ENCODE assay signal across 12 cellular contexts in the genomic region with DNA sequence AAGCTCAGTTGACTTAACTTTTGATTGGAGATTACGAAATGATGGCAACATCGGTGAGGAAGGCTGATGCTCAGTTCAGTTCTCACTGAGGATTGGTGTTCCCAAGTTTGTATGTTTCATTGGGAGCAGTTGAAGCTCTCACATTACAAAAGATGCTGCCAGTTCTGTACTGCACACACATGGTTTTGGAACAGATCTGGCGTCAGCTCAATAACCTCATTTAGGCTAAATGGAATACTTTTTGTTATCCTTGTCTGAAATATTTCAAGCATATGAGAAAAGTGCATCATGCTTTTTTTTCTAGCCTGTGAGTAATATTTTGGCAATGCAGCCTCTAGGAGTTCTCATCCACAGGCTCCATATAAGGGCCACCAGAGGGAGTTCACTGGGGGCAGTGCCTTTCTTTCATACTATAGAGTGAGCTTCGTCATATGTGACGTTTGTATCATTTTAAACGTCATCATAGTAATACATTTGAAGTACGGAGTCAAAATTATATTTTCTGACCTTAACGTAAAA. TPM values are rescaled to one million over a fixed set of nuclear protein-coding genes. Genes with fewer than 3 reads are reported as not detected.
DNase-seq lines count a peak whose midpoint lies in the region; ATAC-seq and TF ChIP-seq lines count a peak whose summit lies in the region.
"Had no signal": no experiment of that assay in that cellular context is flagged by ENCODE, and none has a peak within 500 bp of the region (broad histone marks: within the 10 kb centered on the region; RNA-seq: fewer than 3 reads in every experiment).

No MANE protein-coding gene starts in this region.

- no peaks in the 10 kb centered on the region for H3K36me3 Mint-ChIP-seq in osteocyte (ENCODE audit: unreplicated experiment)

- DNase-seq in Daoy (ENCODE audit: low read depth) (peak; percentile 33), RKO (ENCODE audit: low spot score) (peak; percentile 86), fibroblast of pulmonary artery (ENCODE audit: low read depth) (peak; percentile 93), osteocyte (ENCODE audit: extremely low spot score, unreplicated experiment) (no peak), NCI-H1417 (lab: John Stamatoyannopoulos, UW) (no peak), germinal center (ENCODE audit: low spot score) (no peak)
- DNase-seq in stimulated activated CD4-positive, alpha-beta T cell treated with anti-CD3 and anti-CD28 coated beads, Interleukin-4, amount 100 ng/mL, for 24 hours, result no peak
- DNase-seq: activated naive CD4-positive, alpha-beta T cell; DMS79; NCI-H2171 treated with DMSO at 0.1 percent for 48 hours; posterior cingulate gyrus had no signal

- TF ChIP-seq CTCF in fibroblast of pulmonary artery (IDR thresholded peaks at IDR 0.05; ENCODE audit: low read length, missing control alignments), result peak; percentile 45
- TF ChIP-seq CTCF in osteocyte (IDR thresholded peaks at IDR 0.05), result peak; percentile 45

- no peak overlapping the region for H3K4me3 Mint-ChIP-seq in osteocyte (ENCODE audit: unreplicated experiment)

- no peaks in the 10 kb centered on the region for H3K9me3 Mint-ChIP-seq in osteocyte (ENCODE audit: unreplicated experiment)

- peak overlapping the region; percentile 13 for H3K27ac Mint-ChIP-seq in osteocyte (ENCODE audit: unreplicated experiment)

- H3K4me3 ChIP-seq in fibroblast of pulmonary artery (replicated peaks; ENCODE audit: low read depth, low read length), result no peak overlapping the region

- peaks cover 21% of the 10 kb centered on the region for H3K4me1 Mint-ChIP-seq in osteocyte (ENCODE audit: unreplicated experiment)

- H3K27me3 Mint-ChIP-seq in osteocyte (ENCODE audit: unreplicated experiment), result no peaks in the 10 kb centered on the region

- no peak for ATAC-seq in GM21528 (IDR thresholded peaks at IDR 0.05; ENCODE audit: low FRiP score, unreplicated experiment)

RNA-seq across cellular contexts. Expression of a gene that starts 4.1 kb away (rescaled TPM):
- total RNA-seq in Daoy (2014; rRNA removed; shearing (Covaris generic)), result 0.34 and 1.8 TPM in 2 replicates
- 0.47 and 0.94 TPM in 2 replicates for total RNA-seq in osteocyte

Comparison
In these comparisons a context has a peak if more than half of its experiments do, and no peak if none do; other contexts are left out.
1. DNase-seq: peak in Daoy (single experiment), RKO (single experiment) and fibroblast of pulmonary artery (single experiment); none in osteocyte (single experiment), NCI-H1417 (0 of 3), germinal center (single experiment) and stimulated activated CD4-positive, alpha-beta T cell treated with anti-CD3 and anti-CD28 coated beads, Interleukin-4, amount 100 ng/mL, for 24 hours (single experiment).